24 cellular contexts compared by ENCODE assay signal in genomic region chr13:69591437-69591836, GRCh38.
A peak's percentile ranks its signal among the peaks of the same experiment; 100 is the strongest.
DNase-seq lines count a peak whose midpoint lies in the region; ATAC-seq, FAIRE-seq and TF ChIP-seq lines count a peak whose summit lies in the region.
"Had no signal": no experiment of that assay in that cellular context is flagged by ENCODE, and none has a peak within 500 bp of the region (broad histone marks: within the 10 kb centered on the region; RNA-seq: fewer than 3 reads in every experiment).

No MANE protein-coding gene starts in this region.

- FAIRE-seq in HepG2 (lab: Jason Lieb, UNC): no peak
- FAIRE-seq: A549, GM12878, GM12892, GM18507 had no signal

- WGBS in liver: 25% methylated on average over 2 of the region's 2 CpGs
- WGBS in HepG2 (ENCODE audit: low lambda C conversion rate): 6% methylated on average over 2 of the region's 2 CpGs

- H3K4me2 ChIP-seq in HepG2 (ENCODE audit: low read depth, low read length): no peak overlapping the region
- H3K4me2 ChIP-seq: A549; BLaER1 treated with 17β-estradiol and CSF1 and Interleukin-3, amounts not matched to agents 10 nM and 100 nM had no signal

- no peak overlapping the region for H2AFZ ChIP-seq in HepG2 (ENCODE audit: low read length)

- H3K9ac ChIP-seq in liver (ENCODE audit: low read depth in 1 of 2, low read length in 2 of 2) (no peak overlapping the region), HepG2 (ENCODE audit: insufficient read depth, low read depth, low read length) (no peak overlapping the region)
- H3K9ac ChIP-seq: BLaER1 treated with 17β-estradiol and CSF1 and Interleukin-3, amounts not matched to agents 10 nM and 100 nM had no signal

- TF ChIP-seq RAD21 in liver (IDR thresholded peaks at IDR 0.05) (peak; percentile 4 to 15), HepG2 (CRISPR knock-in tag; IDR thresholded peaks at IDR 0.05) (no peak)

- intact Hi-C loops in HepG2 (cut with micrococcal nuclease; ENCODE audit: unreplicated experiment): no loop called here

- BruUV-seq in HepG2 (replicated peaks; lab: Mats Ljungman, UMichigan): no TSS peak

- CTCF ChIA-PET in HepG2 (lab: Yijun Ruan, JAX; ENCODE audit: low intra/inter-chr PET ratio, low total read pairs): no interaction called here

- ATAC-seq in HepG2 (no peak), left lobe of liver (peak; percentile 82), GM21390 (IDR thresholded peaks at IDR 0.05; ENCODE audit: unreplicated experiment) (no peak), GM21825 (IDR thresholded peaks at IDR 0.05; ENCODE audit: unreplicated experiment) (no peak)
- ATAC-seq: A549; CD8-positive, alpha-beta T cell; GM12878 had no signal

- H3K36me3 ChIP-seq in liver (ENCODE audit: control insufficient read depth in 4 of 4, insufficient read depth in 3 of 4, low read depth in 1 of 4, low read length in 3 of 4) (no peaks in the 10 kb centered on the region), HepG2 (replicated peaks in 1 of 2; ENCODE audit: control insufficient read depth in 1 of 2, insufficient read depth in 2 of 2, low read length in 2 of 2) (no peaks in the 10 kb centered on the region)
- H3K36me3 ChIP-seq: BLaER1 treated with 17β-estradiol and CSF1 and Interleukin-3, amounts not matched to agents 10 nM and 100 nM had no signal

- H3K4me3 ChIP-seq in liver (ENCODE audit: low read depth in 1 of 3, low read length in 3 of 3) (no peak overlapping the region), HepG2 (replicated peaks in 1 of 3; ENCODE audit: insufficient read depth in 1 of 3, low read depth in 2 of 3, low read length in 3 of 3) (no peak overlapping the region)
- H3K4me3 ChIP-seq: A549; BLaER1 treated with 17β-estradiol and CSF1 and Interleukin-3, amounts not matched to agents 10 nM and 100 nM; GM12878 had no signal

- TF ChIP-seq CTCF in liver (IDR thresholded peaks at IDR 0.05; ENCODE audit: low read depth, low read length, missing input control) (no peak), HepG2 (CRISPR knock-in tag; IDR thresholded peaks at IDR 0.05) (no peak)

- no peaks in the 10 kb centered on the region for H3K27me3 ChIP-seq in liver (ENCODE audit: control insufficient read depth in 4 of 4, insufficient read depth in 4 of 4, low read length in 3 of 4)
- no peaks in the 10 kb centered on the region for H3K27me3 ChIP-seq in HepG2 (ENCODE audit: control insufficient read depth in 1 of 2, insufficient read depth in 2 of 2, low read length in 2 of 2)
- H3K27me3 ChIP-seq: BLaER1 treated with 17β-estradiol and CSF1 and Interleukin-3, amounts not matched to agents 10 nM and 100 nM had no signal

- no peak overlapping the region for H3K27ac ChIP-seq in liver (ENCODE audit: low read depth in 1 of 2, low read length in 2 of 2)
- H3K27ac ChIP-seq in HepG2 (ENCODE audit: extremely low read length, insufficient read depth, low read length): no peak overlapping the region
- H3K27ac ChIP-seq: 22Rv1; A549; BLaER1 treated with 17β-estradiol and CSF1 and Interleukin-3, amounts not matched to agents 10 nM and 100 nM; C4-2B had no signal

- TF ChIP-seq EP300 in HepG2 (IDR thresholded peaks at IDR 0.05; ENCODE audit: low read depth in 2 of 2, low read length in 2 of 2) (no peak), HepG2 (CRISPR knock-in tag; IDR thresholded peaks at IDR 0.05; ENCODE audit: borderline replicate concordance) (no peak)

- no peaks in the 10 kb centered on the region for H4K20me1 ChIP-seq in HepG2 (ENCODE audit: insufficient read depth, low read length)
- H4K20me1 ChIP-seq: BLaER1 treated with 17β-estradiol and CSF1 and Interleukin-3, amounts not matched to agents 10 nM and 100 nM had no signal

- TF ChIP-seq POLR2A in HepG2 (IDR thresholded peaks at IDR 0.05; ENCODE audit: insufficient read depth in 1 of 2, low read depth in 2 of 2, low read length in 2 of 2): no peak

- in situ Hi-C loops in HepG2 (cut with HindIII; ENCODE audit: extremely low pct_ligation_motif_present, low pct_unique_long_range_greater_than_20kb): no loop called here

- H3K4me1 ChIP-seq in liver (ENCODE audit: control insufficient read depth in 4 of 4, insufficient read depth in 4 of 4, low read length in 3 of 4) (peaks cover 2 to 22% (median 13%) of the 10 kb centered on the region in 4 donors), HepG2 (ENCODE audit: insufficient read depth, low read length) (peaks cover 5% of the 10 kb centered on the region; the same call in 1 of the 2 replicates)
- H3K4me1 ChIP-seq: A549; BLaER1 treated with 17β-estradiol and CSF1 and Interleukin-3, amounts not matched to agents 10 nM and 100 nM; Caco-2 had no signal

- no peak for DNase-seq in HepG2 (ENCODE audit: low spot score)
- no peak for DNase-seq in left lobe of liver (ENCODE audit: low spot score)
- DNase-seq: AML-193; Caco-2; Calu3; CD4-positive, alpha-beta T cell; CD8-positive, alpha-beta T cell; DMS 273 treated with DMSO at 0.1 percent for 48 hours; DMS153; DMS53; DMS79; DND-41; EL; GDM1 had no signal

- POLR2A ChIA-PET in HepG2 (lab: Yijun Ruan, JAX): no interaction called here

- no peaks in the 10 kb centered on the region for H3K79me2 ChIP-seq in HepG2 (ENCODE audit: insufficient read depth, low read length)

- H3K9me3 ChIP-seq in liver (ENCODE audit: control insufficient read depth in 4 of 4, low read length in 3 of 4) (no peaks in the 10 kb centered on the region), HepG2 (ENCODE audit: low read length) (no peaks in the 10 kb centered on the region)
- H3K9me3 ChIP-seq: A549; BLaER1 treated with 17β-estradiol and CSF1 and Interleukin-3, amounts not matched to agents 10 nM and 100 nM; Caco-2 had no signal

TF ChIP-seq in liver, 16 proteins besides CTCF, POLR2A, EP300 and RAD21 (continues in another document):
- TF ChIP-seq FOXA1 (IDR thresholded peaks at IDR 0.05): peak; percentile 45
- TF ChIP-seq REST (IDR thresholded peaks at IDR 0.05): peak; percentile 20
- no peak for TF ChIP-seq EGR1 (IDR thresholded peaks at IDR 0.05; ENCODE audit: low read depth in 2 of 2)
- peak; percentile 12 to 73 for TF ChIP-seq RXRA (IDR thresholded peaks at IDR 0.05)
- TF ChIP-seq GABPA (IDR thresholded peaks at IDR 0.05 in 1 of 2, conservative IDR thresholded peaks at IDR 0.05 in 1 of 2): no peak
- peak; percentile 74 to 97 for TF ChIP-seq HNF4A (conservative IDR thresholded peaks at IDR 0.05)
- TF ChIP-seq JUND (IDR thresholded peaks at IDR 0.05): peak in 1 of 2 donors; percentile 32
- peak; percentile 55 for TF ChIP-seq YY1 (IDR thresholded peaks at IDR 0.05)

TF ChIP-seq in HepG2, 621 proteins besides CTCF, POLR2A, EP300 and RAD21:
- no peak for TF ChIP-seq POLR2AphosphoS2 (IDR thresholded peaks at IDR 0.05; ENCODE audit: low read depth, low read length)
- no peak for TF ChIP-seq ZNF780A (CRISPR knock-in tag; IDR thresholded peaks at IDR 0.05)
- TF ChIP-seq, protein P1, sequence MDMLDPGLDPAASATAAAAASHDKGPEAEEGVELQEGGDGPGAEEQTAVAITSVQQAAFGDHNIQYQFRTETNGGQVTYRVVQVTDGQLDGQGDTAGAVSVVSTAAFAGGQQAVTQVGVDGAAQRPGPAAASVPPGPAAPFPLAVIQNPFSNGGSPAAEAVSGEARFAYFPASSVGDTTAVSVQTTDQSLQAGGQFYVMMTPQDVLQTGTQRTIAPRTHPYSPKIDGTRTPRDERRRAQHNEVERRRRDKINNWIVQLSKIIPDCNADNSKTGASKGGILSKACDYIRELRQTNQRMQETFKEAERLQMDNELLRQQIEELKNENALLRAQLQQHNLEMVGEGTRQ (IDR thresholded peaks at IDR 0.05; ENCODE audit: low read depth, low read length): no peak
- TF ChIP-seq, protein P1 (CRISPR knock-in tag; IDR thresholded peaks at IDR 0.05; ENCODE audit: borderline replicate concordance): no peak
- no peak for TF ChIP-seq CCDC6 (CRISPR knock-in tag; IDR thresholded peaks at IDR 0.05)
- no peak for TF ChIP-seq ZNF562 (CRISPR knock-in tag; IDR thresholded peaks at IDR 0.05; ENCODE audit: borderline replicate concordance)
- no peak for TF ChIP-seq ZNF124 (CRISPR knock-in tag; IDR thresholded peaks at IDR 0.05)
- TF ChIP-seq, protein P2, sequence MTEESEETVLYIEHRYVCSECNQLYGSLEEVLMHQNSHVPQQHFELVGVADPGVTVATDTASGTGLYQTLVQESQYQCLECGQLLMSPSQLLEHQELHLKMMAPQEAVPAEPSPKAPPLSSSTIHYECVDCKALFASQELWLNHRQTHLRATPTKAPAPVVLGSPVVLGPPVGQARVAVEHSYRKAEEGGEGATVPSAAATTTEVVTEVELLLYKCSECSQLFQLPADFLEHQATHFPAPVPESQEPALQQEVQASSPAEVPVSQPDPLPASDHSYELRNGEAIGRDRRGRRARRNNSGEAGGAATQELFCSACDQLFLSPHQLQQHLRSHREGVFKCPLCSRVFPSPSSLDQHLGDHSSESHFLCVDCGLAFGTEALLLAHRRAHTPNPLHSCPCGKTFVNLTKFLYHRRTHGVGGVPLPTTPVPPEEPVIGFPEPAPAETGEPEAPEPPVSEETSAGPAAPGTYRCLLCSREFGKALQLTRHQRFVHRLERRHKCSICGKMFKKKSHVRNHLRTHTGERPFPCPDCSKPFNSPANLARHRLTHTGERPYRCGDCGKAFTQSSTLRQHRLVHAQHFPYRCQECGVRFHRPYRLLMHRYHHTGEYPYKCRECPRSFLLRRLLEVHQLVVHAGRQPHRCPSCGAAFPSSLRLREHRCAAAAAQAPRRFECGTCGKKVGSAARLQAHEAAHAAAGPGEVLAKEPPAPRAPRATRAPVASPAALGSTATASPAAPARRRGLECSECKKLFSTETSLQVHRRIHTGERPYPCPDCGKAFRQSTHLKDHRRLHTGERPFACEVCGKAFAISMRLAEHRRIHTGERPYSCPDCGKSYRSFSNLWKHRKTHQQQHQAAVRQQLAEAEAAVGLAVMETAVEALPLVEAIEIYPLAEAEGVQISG (CRISPR knock-in tag; IDR thresholded peaks at IDR 0.05): no peak
